ENCODE assay signal across 2 cellular contexts in the genomic region with DNA sequence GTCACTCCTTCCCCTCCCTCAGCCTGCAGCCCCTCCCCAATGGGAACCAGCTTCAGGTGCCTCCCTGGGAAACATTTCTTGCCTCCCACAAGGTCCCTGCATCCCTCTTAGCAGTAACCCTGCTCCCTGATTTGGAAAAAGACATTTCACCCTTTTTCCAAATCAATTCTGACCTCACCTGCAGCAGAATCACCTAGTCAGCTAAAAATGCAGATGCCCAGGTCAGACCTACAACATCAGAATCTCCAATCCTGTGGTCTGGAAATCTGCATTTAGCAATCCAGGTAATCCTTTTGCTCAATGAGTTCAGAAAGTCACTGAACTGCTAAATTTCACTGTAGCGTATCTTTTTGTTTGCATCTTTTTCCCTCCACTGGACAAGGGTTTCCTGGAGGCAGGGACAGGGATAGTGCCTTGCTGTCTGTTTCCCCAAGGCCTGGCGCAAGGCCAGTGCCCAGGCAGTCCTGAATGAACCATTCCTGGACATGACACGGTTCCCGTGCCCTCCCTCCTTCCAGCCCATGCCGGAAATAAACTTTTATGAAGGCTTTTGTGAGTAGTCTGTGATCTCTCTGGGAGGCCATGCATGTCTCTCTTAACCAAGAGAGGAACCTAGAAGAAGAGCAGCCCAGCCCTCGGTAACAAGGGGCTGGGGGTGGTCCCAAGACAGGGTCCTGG.
A peak's percentile ranks its signal among the peaks of the same experiment; 100 is the strongest.
TF ChIP-seq lines count a peak whose summit lies in the region.

No MANE protein-coding gene starts in this region.

TF ChIP-seq in A549, 52 proteins besides CTCF, POLR2A, EP300 and RAD21 (continued from another document):
- TF ChIP-seq, protein P1, sequence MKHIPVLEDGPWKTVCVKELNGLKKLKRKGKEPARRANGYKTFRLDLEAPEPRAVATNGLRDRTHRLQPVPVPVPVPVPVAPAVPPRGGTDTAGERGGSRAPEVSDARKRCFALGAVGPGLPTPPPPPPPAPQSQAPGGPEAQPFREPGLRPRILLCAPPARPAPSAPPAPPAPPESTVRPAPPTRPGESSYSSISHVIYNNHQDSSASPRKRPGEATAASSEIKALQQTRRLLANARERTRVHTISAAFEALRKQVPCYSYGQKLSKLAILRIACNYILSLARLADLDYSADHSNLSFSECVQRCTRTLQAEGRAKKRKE (CRISPR knock-in tag; IDR thresholded peaks at IDR 0.05; ENCODE audit: low read depth), result no peak
- TF ChIP-seq MAFK (IDR thresholded peaks at IDR 0.05; ENCODE audit: partially characterized antibody) (peak; percentile 75), RNF2 (IDR thresholded peaks at IDR 0.05; ENCODE audit: borderline replicate concordance, low read depth) (no peak), BHLHE40 (IDR thresholded peaks at IDR 0.05; ENCODE audit: low read depth, low read length) (no peak), CHD4 (IDR thresholded peaks at IDR 0.05; ENCODE audit: borderline replicate concordance) (no peak)

TF ChIP-seq in IMR-90, 13 proteins besides CTCF, POLR2A, EP300 and RAD21 (continued from another document):
- TF ChIP-seq CHD1 (IDR thresholded peaks at IDR 0.05; ENCODE audit: low read depth, low read length) (no peak), RCOR1 (IDR thresholded peaks at IDR 0.05; ENCODE audit: insufficient replicate concordance, low read length) (no peak), MAZ (IDR thresholded peaks at IDR 0.05; ENCODE audit: borderline replicate concordance, low read depth, low read length) (no peak)
